Comparison of ENCODE assay signal across 25 cellular contexts in genomic region chr18:3083776-3084175, GRCh38.
DNase-seq lines count a peak whose midpoint lies in the region; TF ChIP-seq lines count a peak whose summit lies in the region.
"Had no signal": no experiment of that assay in that cellular context is flagged by ENCODE, and none has a peak within 500 bp of the region (broad histone marks: within the 10 kb centered on the region; RNA-seq: fewer than 3 reads in every experiment).

No MANE protein-coding gene starts in this region.

- H3K36me3 Mint-ChIP-seq in nephron (ENCODE audit: low read depth) (no peaks in the 10 kb centered on the region), neural progenitor cell (no peaks in the 10 kb centered on the region), endothelial cell (ENCODE audit: low read depth, unreplicated experiment) (no peaks in the 10 kb centered on the region)

- H3K27me3 ChIP-seq in esophagus muscularis mucosa (no peaks in the 10 kb centered on the region), neural progenitor cell (no peaks in the 10 kb centered on the region)

- DNase-seq in ELR (ENCODE audit: low read depth) (peak; percentile 13), amniotic epithelial cell (ENCODE audit: low read depth) (peak; percentile 7), esophagus muscularis mucosa (ENCODE audit: extremely low spot score) (peak; percentile 50), neural progenitor cell (ENCODE audit: low spot score) (no peak), endothelial cell (ENCODE audit: low spot score) (no peak), amygdala (lab: John Stamatoyannopoulos, UW) (no peak), NAMALWA (ENCODE audit: low spot score) (no peak)
- DNase-seq: CD8-positive, alpha-beta T cell; DMS 273 treated with DMSO at 0.1 percent for 48 hours; DMS79; EL; GF-D8; GOT3; NCI-H1092; NCI-H1417 treated with DMSO at 0.1 percent for 48 hours; NCI-H1694 treated with DMSO at 0.1 percent for 48 hours; NCI-H2081; NCI-H2227 treated with DMSO at 0.1 percent for 48 hours; NCI-H526 treated with DMSO at 0.1 percent for 48 hours; Right ventricle myocardium superior; RPMI8226 had no signal

- H3K4me3 Mint-ChIP-seq in nephron = no peak overlapping the region
- no peak overlapping the region for H3K4me3 Mint-ChIP-seq in neural progenitor cell
- H3K4me3 Mint-ChIP-seq in endothelial cell (ENCODE audit: unreplicated experiment) = no peak overlapping the region
- H3K4me3 Mint-ChIP-seq: B cell; CD8-positive, alpha-beta T cell had no signal

- no peak for TF ChIP-seq POLR2A in esophagus muscularis mucosa (IDR thresholded peaks at IDR 0.05; ENCODE audit: low read depth)

- TF ChIP-seq CTCF in esophagus muscularis mucosa (IDR thresholded peaks at IDR 0.05) (no peak), nephron (IDR thresholded peaks at IDR 0.05; ENCODE audit: unreplicated experiment in 3 of 3) (no peak), neural progenitor cell (IDR thresholded peaks at IDR 0.05) (no peak), endothelial cell (IDR thresholded peaks at IDR 0.05; ENCODE audit: unreplicated experiment) (no peak)

- peaks cover 3 to 69% (median 24%) of the 10 kb centered on the region in 4 donors for H3K36me3 ChIP-seq in esophagus muscularis mucosa
- H3K36me3 ChIP-seq in neural progenitor cell = no peaks in the 10 kb centered on the region

- H3K9ac ChIP-seq in neural progenitor cell = no peak overlapping the region

- no peak overlapping the region for H3K27ac ChIP-seq in esophagus muscularis mucosa (replicated peaks in 1 of 4)
- H3K27ac ChIP-seq in neural progenitor cell = no peak overlapping the region
- H3K27ac ChIP-seq: 22Rv1, C4-2B had no signal

- H3K9me3 ChIP-seq in esophagus muscularis mucosa = no peaks in the 10 kb centered on the region
- H3K9me3 ChIP-seq in neural progenitor cell (ENCODE audit: low read depth) = no peaks in the 10 kb centered on the region

- no peak overlapping the region for H3K4me2 ChIP-seq in neural progenitor cell

- TF ChIP-seq EP300 in esophagus muscularis mucosa (IDR thresholded peaks at IDR 0.05) = no peak

- H3K27ac Mint-ChIP-seq in nephron (peak overlapping the region; percentile 94 to 97 (median 96)), neural progenitor cell (no peak overlapping the region), endothelial cell (ENCODE audit: unreplicated experiment) (no peak overlapping the region)
- H3K27ac Mint-ChIP-seq: B cell; CD8-positive, alpha-beta T cell had no signal

- intact Hi-C loops in esophagus muscularis mucosa (cut with DNase I) = no loop called here

- H3K4me3 ChIP-seq in esophagus muscularis mucosa (no peak overlapping the region), neural progenitor cell (no peak overlapping the region)

- H3K79me2 ChIP-seq in neural progenitor cell (ENCODE audit: low read depth) = no peaks in the 10 kb centered on the region

- H3K9me3 Mint-ChIP-seq in nephron = no peaks in the 10 kb centered on the region
- no peaks in the 10 kb centered on the region for H3K9me3 Mint-ChIP-seq in neural progenitor cell
- H3K9me3 Mint-ChIP-seq in endothelial cell (ENCODE audit: unreplicated experiment) = no peaks in the 10 kb centered on the region
- H3K9me3 Mint-ChIP-seq: CD8-positive, alpha-beta T cell had no signal

- no peaks in the 10 kb centered on the region for H4K20me1 ChIP-seq in neural progenitor cell (ENCODE audit: low read depth)

- no peaks in the 10 kb centered on the region for H3K27me3 Mint-ChIP-seq in nephron (ENCODE audit: low read depth)
- no peaks in the 10 kb centered on the region for H3K27me3 Mint-ChIP-seq in neural progenitor cell (ENCODE audit: insufficient read depth, low read depth)
- H3K27me3 Mint-ChIP-seq in endothelial cell (ENCODE audit: unreplicated experiment) = peaks cover 1% of the 10 kb centered on the region
- H3K27me3 Mint-ChIP-seq: B cell had no signal

- no peak overlapping the region for H2AFZ ChIP-seq in neural progenitor cell (replicated peaks)

- H3K4me1 Mint-ChIP-seq in nephron (peaks cover 71% of the 10 kb centered on the region), neural progenitor cell (peaks cover 14% of the 10 kb centered on the region), endothelial cell (ENCODE audit: unreplicated experiment) (peaks cover 4% of the 10 kb centered on the region)
- H3K4me1 Mint-ChIP-seq: B cell had no signal

- no peaks in the 10 kb centered on the region for H3K4me1 ChIP-seq in esophagus muscularis mucosa
- no peaks in the 10 kb centered on the region for H3K4me1 ChIP-seq in neural progenitor cell

- WGBS in esophagus muscularis mucosa = 56% methylated on average over 3 of the region's 3 CpGs

- no peaks in the 10 kb centered on the region for H3F3A ChIP-seq in neural progenitor cell (ENCODE audit: low read depth)

Comparison
In these comparisons a context has a peak if more than half of its experiments do, and no peak if none do; other contexts are left out.
1. DNase-seq: peak in ELR (single experiment), amniotic epithelial cell (single experiment) and esophagus muscularis mucosa (single experiment); none in neural progenitor cell (single experiment), endothelial cell (single experiment), amygdala (0 of 56) and NAMALWA (single experiment).
2. H3K27ac Mint-ChIP-seq: peak in nephron (3 of 3); none in neural progenitor cell (single experiment) and endothelial cell (single experiment).